Comparison of ENCODE assay signal across 19 cellular contexts in the genomic region with DNA sequence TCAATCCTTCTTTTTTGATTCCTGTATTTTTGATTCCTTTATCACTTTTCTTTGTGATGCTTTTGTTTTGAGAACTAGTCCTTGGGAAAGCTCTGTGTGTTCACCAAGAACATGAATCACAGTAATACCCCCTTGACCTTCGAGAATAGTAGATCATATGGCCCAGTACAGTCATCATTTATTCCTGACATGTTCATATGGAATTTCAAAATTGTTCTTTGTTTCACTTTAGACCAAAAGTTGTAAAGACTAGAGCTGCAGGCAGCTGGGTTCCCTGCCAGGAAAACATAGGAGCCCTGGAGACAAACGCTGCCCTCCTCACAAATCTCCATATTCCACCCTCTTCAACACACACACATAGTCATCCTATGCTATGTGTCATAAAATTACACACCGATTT.
"Had no signal": no experiment of that assay in that cellular context is flagged by ENCODE, and none has a peak within 500 bp of the region (broad histone marks: within the 10 kb centered on the region; RNA-seq: fewer than 3 reads in every experiment).

No MANE protein-coding gene starts in this region.

- H3K36me3 Mint-ChIP-seq: activated CD8-positive, alpha-beta memory T cell treated with anti-CD3 and anti-CD28 coated beads, Interleukin-2, amount 10 ng/mL, durations not matched to agents 7 days and 5 days; activated naive CD8-positive, alpha-beta T cell; stimulated activated effector memory CD8-positive, alpha-beta T cell treated with anti-CD3 and anti-CD28 coated beads, Interleukin-12 subunit alpha, Interleukin-12 subunit beta, amount 100 ng/mL, for 72 hours had no signal

- ATAC-seq: activated CD8-positive, alpha-beta memory T cell treated with anti-CD3 and anti-CD28 coated beads, Interleukin-2, amount 10 ng/mL, durations not matched to agents 7 days and 5 days; activated T-cell treated with anti-CD3 and anti-CD28 coated beads, Interleukin-2, amount 50 U/mL, for 4 hours; gastroesophageal sphincter; left ventricle myocardium superior; pancreas; stimulated activated effector memory CD8-positive, alpha-beta T cell treated with anti-CD3 and anti-CD28 coated beads, Interleukin-12 subunit alpha, Interleukin-12 subunit beta, amount 100 ng/mL, for 72 hours had no signal

- H3K27ac ChIP-seq: breast epithelium, dorsolateral prefrontal cortex, gastroesophageal sphincter, pancreas, thyroid gland, vagina had no signal

- H3K36me3 ChIP-seq: breast epithelium, gastroesophageal sphincter, pancreas, thyroid gland, vagina had no signal

- DNase-seq: activated CD4-positive, alpha-beta T cell treated with anti-CD3 and anti-CD28 coated beads, Interleukin-2, amount 50 U/mL, for 4 hours; activated CD4-positive, CD25-positive, alpha-beta regulatory T cell treated with anti-CD3 and anti-CD28 coated beads, Interleukin-2, amount 50 U/mL, for 72 hours; activated CD8-positive, alpha-beta memory T cell treated with anti-CD3 and anti-CD28 coated beads, Interleukin-2, amount 10 ng/mL, durations not matched to agents 7 days and 5 days; activated effector memory CD4-positive, alpha-beta T cell treated with anti-CD3 and anti-CD28 coated beads, Interleukin-2, amount 50 U/mL, for 16 hours; activated T-cell treated with anti-CD3 and anti-CD28 coated beads, Interleukin-2, amount 50 U/mL, for 4 hours; amygdala; dorsolateral prefrontal cortex; kidney; left ventricle myocardium superior; mesendoderm; nephron progenitor cell; pancreas; small intestine; thyroid gland had no signal

- H3K4me3 ChIP-seq: breast epithelium, dorsolateral prefrontal cortex, gastroesophageal sphincter, pancreas, thyroid gland, vagina had no signal

- H3K27ac Mint-ChIP-seq: activated CD8-positive, alpha-beta memory T cell treated with anti-CD3 and anti-CD28 coated beads, Interleukin-2, amount 10 ng/mL, durations not matched to agents 7 days and 5 days; activated naive CD8-positive, alpha-beta T cell; nephron progenitor cell; stimulated activated effector memory CD8-positive, alpha-beta T cell treated with anti-CD3 and anti-CD28 coated beads, Interleukin-12 subunit alpha, Interleukin-12 subunit beta, amount 100 ng/mL, for 72 hours had no signal

- H3K27me3 Mint-ChIP-seq: activated CD8-positive, alpha-beta memory T cell treated with anti-CD3 and anti-CD28 coated beads, Interleukin-2, amount 10 ng/mL, durations not matched to agents 7 days and 5 days; activated naive CD8-positive, alpha-beta T cell had no signal

- H3K4me3 Mint-ChIP-seq: activated CD8-positive, alpha-beta memory T cell treated with anti-CD3 and anti-CD28 coated beads, Interleukin-2, amount 10 ng/mL, durations not matched to agents 7 days and 5 days; activated naive CD8-positive, alpha-beta T cell; activated T-cell treated with anti-CD3 and anti-CD28 coated beads, Interleukin-2, amount 50 U/mL, for 4 hours; nephron progenitor cell; stimulated activated effector memory CD8-positive, alpha-beta T cell treated with anti-CD3 and anti-CD28 coated beads, Interleukin-12 subunit alpha, Interleukin-12 subunit beta, amount 100 ng/mL, for 72 hours had no signal

- H3K4me1 ChIP-seq: breast epithelium, gastroesophageal sphincter, pancreas, thyroid gland, vagina had no signal

- H3K9me3 ChIP-seq: breast epithelium, gastroesophageal sphincter, pancreas, thyroid gland, vagina had no signal

- H3K27me3 ChIP-seq: breast epithelium, dorsolateral prefrontal cortex, gastroesophageal sphincter, pancreas, thyroid gland, vagina had no signal

- H3K4me1 Mint-ChIP-seq: activated CD8-positive, alpha-beta memory T cell treated with anti-CD3 and anti-CD28 coated beads, Interleukin-2, amount 10 ng/mL, durations not matched to agents 7 days and 5 days; nephron progenitor cell; stimulated activated effector memory CD8-positive, alpha-beta T cell treated with anti-CD3 and anti-CD28 coated beads, Interleukin-12 subunit alpha, Interleukin-12 subunit beta, amount 100 ng/mL, for 72 hours had no signal

- H3K9me3 Mint-ChIP-seq: nephron progenitor cell had no signal
